ENCODE assay signal across 1 cellular context in genomic region chr14:34665785-34666425, GRCh38.
TF ChIP-seq lines count a peak whose summit lies in the region.

No MANE protein-coding gene starts in this region.

TF ChIP-seq in K562, 482 proteins besides CTCF, POLR2A, EP300 and RAD21:
- TF ChIP-seq C11orf30 (IDR thresholded peaks at IDR 0.05; ENCODE audit: low read depth) (peak; percentile 46; the same call in 1 of the 2 replicates), MBD2 (IDR thresholded peaks at IDR 0.05; ENCODE audit: borderline replicate concordance, low read depth) (no peak), FOXP1 (CRISPR knock-in tag; IDR thresholded peaks at IDR 0.05) (no peak), JUND (IDR thresholded peaks at IDR 0.05; ENCODE audit: borderline replicate concordance, low read depth, low read length) (0 out of 2 replicates have a peak, but pooled peaks have one; percentile 14), JUND (tag; IDR thresholded peaks at IDR 0.05; ENCODE audit: borderline replicate concordance, low read depth, low read length) (no peak), MEIS2 (IDR thresholded peaks at IDR 0.05; ENCODE audit: partially characterized antibody) (peak; percentile 40), ZNF316 (IDR thresholded peaks at IDR 0.05) (peak; percentile 73), CREB1 (IDR thresholded peaks at IDR 0.05) (no peak), CREB1 (CRISPR knock-in tag; IDR thresholded peaks at IDR 0.05) (no peak), NFIC (IDR thresholded peaks at IDR 0.05) (peak; percentile 74), MCM7 (IDR thresholded peaks at IDR 0.05) (no peak), PML (IDR thresholded peaks at IDR 0.05; ENCODE audit: low read length) (no peak)
- TF ChIP-seq, protein P1, sequence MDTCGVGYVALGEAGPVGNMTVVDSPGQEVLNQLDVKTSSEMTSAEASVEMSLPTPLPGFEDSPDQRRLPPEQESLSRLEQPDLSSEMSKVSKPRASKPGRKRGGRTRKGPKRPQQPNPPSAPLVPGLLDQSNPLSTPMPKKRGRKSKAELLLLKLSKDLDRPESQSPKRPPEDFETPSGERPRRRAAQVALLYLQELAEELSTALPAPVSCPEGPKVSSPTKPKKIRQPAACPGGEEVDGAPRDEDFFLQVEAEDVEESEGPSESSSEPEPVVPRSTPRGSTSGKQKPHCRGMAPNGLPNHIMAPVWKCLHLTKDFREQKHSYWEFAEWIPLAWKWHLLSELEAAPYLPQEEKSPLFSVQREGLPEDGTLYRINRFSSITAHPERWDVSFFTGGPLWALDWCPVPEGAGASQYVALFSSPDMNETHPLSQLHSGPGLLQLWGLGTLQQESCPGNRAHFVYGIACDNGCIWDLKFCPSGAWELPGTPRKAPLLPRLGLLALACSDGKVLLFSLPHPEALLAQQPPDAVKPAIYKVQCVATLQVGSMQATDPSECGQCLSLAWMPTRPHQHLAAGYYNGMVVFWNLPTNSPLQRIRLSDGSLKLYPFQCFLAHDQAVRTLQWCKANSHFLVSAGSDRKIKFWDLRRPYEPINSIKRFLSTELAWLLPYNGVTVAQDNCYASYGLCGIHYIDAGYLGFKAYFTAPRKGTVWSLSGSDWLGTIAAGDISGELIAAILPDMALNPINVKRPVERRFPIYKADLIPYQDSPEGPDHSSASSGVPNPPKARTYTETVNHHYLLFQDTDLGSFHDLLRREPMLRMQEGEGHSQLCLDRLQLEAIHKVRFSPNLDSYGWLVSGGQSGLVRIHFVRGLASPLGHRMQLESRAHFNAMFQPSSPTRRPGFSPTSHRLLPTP (IDR thresholded peaks at IDR 0.05; ENCODE audit: borderline replicate concordance, extremely low read depth, insufficient read length) = no peak
- TF ChIP-seq, protein P2, sequence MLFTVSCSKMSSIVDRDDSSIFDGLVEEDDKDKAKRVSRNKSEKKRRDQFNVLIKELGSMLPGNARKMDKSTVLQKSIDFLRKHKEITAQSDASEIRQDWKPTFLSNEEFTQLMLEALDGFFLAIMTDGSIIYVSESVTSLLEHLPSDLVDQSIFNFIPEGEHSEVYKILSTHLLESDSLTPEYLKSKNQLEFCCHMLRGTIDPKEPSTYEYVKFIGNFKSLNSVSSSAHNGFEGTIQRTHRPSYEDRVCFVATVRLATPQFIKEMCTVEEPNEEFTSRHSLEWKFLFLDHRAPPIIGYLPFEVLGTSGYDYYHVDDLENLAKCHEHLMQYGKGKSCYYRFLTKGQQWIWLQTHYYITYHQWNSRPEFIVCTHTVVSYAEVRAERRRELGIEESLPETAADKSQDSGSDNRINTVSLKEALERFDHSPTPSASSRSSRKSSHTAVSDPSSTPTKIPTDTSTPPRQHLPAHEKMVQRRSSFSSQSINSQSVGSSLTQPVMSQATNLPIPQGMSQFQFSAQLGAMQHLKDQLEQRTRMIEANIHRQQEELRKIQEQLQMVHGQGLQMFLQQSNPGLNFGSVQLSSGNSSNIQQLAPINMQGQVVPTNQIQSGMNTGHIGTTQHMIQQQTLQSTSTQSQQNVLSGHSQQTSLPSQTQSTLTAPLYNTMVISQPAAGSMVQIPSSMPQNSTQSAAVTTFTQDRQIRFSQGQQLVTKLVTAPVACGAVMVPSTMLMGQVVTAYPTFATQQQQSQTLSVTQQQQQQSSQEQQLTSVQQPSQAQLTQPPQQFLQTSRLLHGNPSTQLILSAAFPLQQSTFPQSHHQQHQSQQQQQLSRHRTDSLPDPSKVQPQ (CRISPR knock-in tag; IDR thresholded peaks at IDR 0.05; ENCODE audit: borderline replicate concordance) = no peak
- TF ChIP-seq, protein P3, sequence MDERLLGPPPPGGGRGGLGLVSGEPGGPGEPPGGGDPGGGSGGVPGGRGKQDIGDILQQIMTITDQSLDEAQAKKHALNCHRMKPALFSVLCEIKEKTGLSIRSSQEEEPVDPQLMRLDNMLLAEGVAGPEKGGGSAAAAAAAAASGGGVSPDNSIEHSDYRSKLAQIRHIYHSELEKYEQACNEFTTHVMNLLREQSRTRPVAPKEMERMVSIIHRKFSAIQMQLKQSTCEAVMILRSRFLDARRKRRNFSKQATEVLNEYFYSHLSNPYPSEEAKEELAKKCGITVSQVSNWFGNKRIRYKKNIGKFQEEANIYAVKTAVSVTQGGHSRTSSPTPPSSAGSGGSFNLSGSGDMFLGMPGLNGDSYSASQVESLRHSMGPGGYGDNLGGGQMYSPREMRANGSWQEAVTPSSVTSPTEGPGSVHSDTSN (CRISPR knock-in tag; IDR thresholded peaks at IDR 0.05; ENCODE audit: low read depth) = no peak
- TF ChIP-seq, protein P3 (tag; conservative IDR thresholded peaks at IDR 0.05; ENCODE audit: low read depth) = peak; percentile 49
